Comparison of ENCODE assay signal across 8 cellular contexts in the genomic region with DNA sequence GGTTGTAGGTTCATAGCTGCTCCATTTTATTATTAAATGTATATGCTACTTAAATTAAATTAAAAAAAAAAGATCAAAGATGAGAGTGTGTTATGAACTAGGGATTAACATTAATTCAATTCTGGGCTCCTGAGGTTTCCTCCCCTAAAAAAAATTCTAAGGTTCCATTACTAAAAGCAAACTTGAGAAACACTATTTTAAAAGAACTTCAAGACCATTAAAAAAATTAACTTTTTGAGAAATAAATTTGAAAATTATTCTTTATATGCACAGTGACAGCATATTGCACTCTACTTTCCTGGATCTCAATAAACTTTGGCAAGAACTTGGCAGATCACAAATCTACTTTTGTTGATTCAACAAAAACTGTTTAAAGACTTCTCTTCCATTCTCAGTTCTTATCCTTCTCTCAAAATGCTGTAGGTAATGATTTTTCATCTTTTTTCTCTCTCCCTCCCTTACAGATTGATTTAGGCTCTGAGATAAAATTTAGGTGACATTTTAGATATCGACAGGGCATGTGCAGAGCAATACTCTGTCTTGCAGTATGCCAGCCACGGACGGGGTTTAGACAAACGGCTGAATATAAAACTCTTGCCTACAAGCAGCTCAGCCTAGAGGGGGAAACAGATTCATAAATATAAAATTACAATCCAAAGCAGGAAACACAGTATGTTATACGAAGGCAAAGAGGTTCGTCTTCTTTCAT. TPM values are rescaled to one million over a fixed set of nuclear protein-coding genes. Genes with fewer than 3 reads are reported as not detected.
DNase-seq lines count a peak whose midpoint lies in the region; ATAC-seq and TF ChIP-seq lines count a peak whose summit lies in the region.

No MANE protein-coding gene starts in this region.

- H3K27ac ChIP-seq in AG04450 (ENCODE audit: low read depth, low read length) = peak overlapping the region; percentile 63
- H3K27ac ChIP-seq in iPS-18a (ENCODE audit: low read length) = peak overlapping the region; percentile 80

- peak overlapping the region; percentile 94 for H3K27ac Mint-ChIP-seq in activated naive CD8-positive, alpha-beta T cell treated with anti-CD3 and anti-CD28 coated beads, Interleukin-2, amount 10 ng/mL, durations not matched to agents 7 days and 5 days
- peak overlapping the region; percentile 94 for H3K27ac Mint-ChIP-seq in stimulated activated naive CD8-positive, alpha-beta T cell treated with anti-CD3 and anti-CD28 coated beads, Interleukin-15, Interleukin-2, amounts not matched to agents 100 ng/mL and 50 ng/mL, for 24 hours

- H3K9ac ChIP-seq in iPS-18a (ENCODE audit: low read length) = peak overlapping the region; percentile 91

- intact Hi-C loops in posterior cingulate gyrus (cut with DNase I) = loop anchor here (1.0 to 5.0 kb wide), 4 partner anchors 187 to 593 kb away; a partner anchor contains a TSS

- ATAC-seq in GM19351 (IDR thresholded peaks at IDR 0.05; ENCODE audit: unreplicated experiment) (peak; percentile 32), HG03354 (IDR thresholded peaks at IDR 0.05; ENCODE audit: poor library complexity, severe bottlenecking, unreplicated experiment) (peak; percentile 43)
- peak; percentile 39 for ATAC-seq in activated naive CD8-positive, alpha-beta T cell treated with anti-CD3 and anti-CD28 coated beads, Interleukin-2, amount 10 ng/mL, durations not matched to agents 7 days and 5 days (ENCODE audit: low read depth)

- no peak for DNase-seq in AG04450 (ENCODE audit: low read depth, low spot score)
- no peak for DNase-seq in activated naive CD8-positive, alpha-beta T cell treated with anti-CD3 and anti-CD28 coated beads, Interleukin-2, amount 10 ng/mL, durations not matched to agents 7 days and 5 days
- DNase-seq in posterior cingulate gyrus = no peak
- DNase-seq in DMS114 treated with DMSO at 0.1 percent for 48 hours (lab: John Stamatoyannopoulos, UW; ENCODE audit: unreplicated experiment) = no peak

- peak overlapping the region; percentile 89 for H3K4me3 Mint-ChIP-seq in activated naive CD8-positive, alpha-beta T cell treated with anti-CD3 and anti-CD28 coated beads, Interleukin-2, amount 10 ng/mL, durations not matched to agents 7 days and 5 days
- H3K4me3 Mint-ChIP-seq in stimulated activated naive CD8-positive, alpha-beta T cell treated with anti-CD3 and anti-CD28 coated beads, Interleukin-15, Interleukin-2, amounts not matched to agents 100 ng/mL and 50 ng/mL, for 24 hours = peak overlapping the region; percentile 88

- no peaks in the 10 kb centered on the region for H3K27me3 Mint-ChIP-seq in activated naive CD8-positive, alpha-beta T cell treated with anti-CD3 and anti-CD28 coated beads, Interleukin-2, amount 10 ng/mL, durations not matched to agents 7 days and 5 days
- H3K27me3 Mint-ChIP-seq in stimulated activated naive CD8-positive, alpha-beta T cell treated with anti-CD3 and anti-CD28 coated beads, Interleukin-15, Interleukin-2, amounts not matched to agents 100 ng/mL and 50 ng/mL, for 24 hours = peaks cover 9% of the 10 kb centered on the region

- H3K36me3 Mint-ChIP-seq in activated naive CD8-positive, alpha-beta T cell treated with anti-CD3 and anti-CD28 coated beads, Interleukin-2, amount 10 ng/mL, durations not matched to agents 7 days and 5 days = peaks cover 12% of the 10 kb centered on the region
- peaks cover 29% of the 10 kb centered on the region for H3K36me3 Mint-ChIP-seq in stimulated activated naive CD8-positive, alpha-beta T cell treated with anti-CD3 and anti-CD28 coated beads, Interleukin-15, Interleukin-2, amounts not matched to agents 100 ng/mL and 50 ng/mL, for 24 hours (ENCODE audit: low read depth)

- H3K9me3 Mint-ChIP-seq in activated naive CD8-positive, alpha-beta T cell treated with anti-CD3 and anti-CD28 coated beads, Interleukin-2, amount 10 ng/mL, durations not matched to agents 7 days and 5 days = peaks cover 4% of the 10 kb centered on the region
- H3K9me3 Mint-ChIP-seq in stimulated activated naive CD8-positive, alpha-beta T cell treated with anti-CD3 and anti-CD28 coated beads, Interleukin-15, Interleukin-2, amounts not matched to agents 100 ng/mL and 50 ng/mL, for 24 hours = no peaks in the 10 kb centered on the region

- TF ChIP-seq CTCF in AG04450 (IDR thresholded peaks at IDR 0.05; ENCODE audit: low read depth, low read length) = no peak

- POLR2A ChIA-PET in AG04450 (lab: Yijun Ruan, JAX) = interaction anchor here (0.7 to 2.3 kb wide), 4 partner anchors 29 to 251 kb away, joined by 4 to 6 read pairs (median 4); a partner anchor contains a TSS
- POLR2A ChIA-PET in activated naive CD8-positive, alpha-beta T cell treated with anti-CD3 and anti-CD28 coated beads, Interleukin-2, amount 10 ng/mL, durations not matched to agents 7 days and 5 days (lab: Charles Lee) = interaction anchor here (0.9 to 2.6 kb wide), 5 partner anchors 11 to 274 kb away, joined by 3 to 18 read pairs (median 6); a partner anchor contains a TSS

- H3K9me3 ChIP-seq in AG04450 (ENCODE audit: control insufficient read depth, insufficient read depth, low read length) (peaks cover 4% of the 10 kb centered on the region; the same call in 1 of the 2 replicates), iPS-18a (ENCODE audit: control insufficient read depth, low read depth, low read length) (no peaks in the 10 kb centered on the region)

- peaks cover 4% of the 10 kb centered on the region for H3K36me3 ChIP-seq in iPS-18a (ENCODE audit: control insufficient read depth, low read depth, low read length)

- peaks cover 15% of the 10 kb centered on the region for H3K4me1 ChIP-seq in iPS-18a (ENCODE audit: control insufficient read depth, low read depth, low read length)

- H3K4me3 ChIP-seq in AG04450 (ENCODE audit: low read depth, low read length) (peak overlapping the region; percentile 65), iPS-18a (ENCODE audit: low read length) (peak overlapping the region; percentile 86)

- H3K4me1 Mint-ChIP-seq in activated naive CD8-positive, alpha-beta T cell treated with anti-CD3 and anti-CD28 coated beads, Interleukin-2, amount 10 ng/mL, durations not matched to agents 7 days and 5 days = peaks cover 31% of the 10 kb centered on the region
- peaks cover 28% of the 10 kb centered on the region for H3K4me1 Mint-ChIP-seq in stimulated activated naive CD8-positive, alpha-beta T cell treated with anti-CD3 and anti-CD28 coated beads, Interleukin-15, Interleukin-2, amounts not matched to agents 100 ng/mL and 50 ng/mL, for 24 hours (ENCODE audit: low read depth)

- CTCF ChIA-PET in AG04450 (lab: Charles Lee) = interaction anchor here (0.7 to 1.1 kb wide), 2 partner anchors 11 to 593 kb away, joined by 3 to 4 read pairs; no protein-coding TSS in a partner anchor

- H3K27me3 ChIP-seq in AG04450 (ENCODE audit: control insufficient read depth, insufficient read depth, low read length) = no peaks in the 10 kb centered on the region
- H3K27me3 ChIP-seq in iPS-18a (ENCODE audit: control insufficient read depth, insufficient read depth, low read length) = no peaks in the 10 kb centered on the region

RNA-seq across cellular contexts. Expression of a gene that starts 0.6 kb away (rescaled TPM):
- 3.6 and 3.7 TPM in 2 replicates for polyA plus RNA-seq in AG04450 (2011; rRNA removed)
- polyA minus RNA-seq in AG04450 (2011; rRNA and poly(A)+ RNA removed) = 5.2 and 6.2 TPM in 2 replicates
- total RNA-seq in activated naive CD8-positive, alpha-beta T cell treated with anti-CD3 and anti-CD28 coated beads, Interleukin-2, amount 10 ng/mL, durations not matched to agents 7 days and 5 days = 10 to 100 TPM; 13.7 to 16.0 TPM

RNA-seq across cellular contexts. Expression of a gene that starts 29.2 kb away (rescaled TPM):
- polyA plus RNA-seq in AG04450 (2011; rRNA removed) = 5.2 and 5.7 TPM in 2 replicates
- 8.0 and 8.6 TPM in 2 replicates for polyA minus RNA-seq in AG04450 (2011; rRNA and poly(A)+ RNA removed)
- under 1 TPM; 0.08 to 0.88 TPM for total RNA-seq in activated naive CD8-positive, alpha-beta T cell treated with anti-CD3 and anti-CD28 coated beads, Interleukin-2, amount 10 ng/mL, durations not matched to agents 7 days and 5 days
